Comparison of ENCODE assay signal across 8 cellular contexts in the genomic region with DNA sequence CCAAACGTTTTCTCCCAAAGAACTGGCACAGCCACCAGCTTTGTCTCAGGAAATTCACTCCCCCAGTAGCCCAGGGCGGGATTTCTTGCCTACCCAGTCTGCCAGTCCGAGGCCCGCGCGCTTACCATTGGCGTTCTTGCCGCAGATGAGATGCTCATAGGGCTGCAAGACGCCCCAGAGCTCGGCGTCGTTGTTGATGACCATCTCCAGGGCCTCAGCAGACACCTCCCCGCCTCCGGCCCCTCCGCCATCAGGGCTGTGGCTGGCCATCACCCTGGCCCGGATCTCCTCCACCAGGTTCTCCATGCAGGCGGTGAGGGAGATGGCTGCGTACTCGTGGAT. TPM values are rescaled to one million over a fixed set of nuclear protein-coding genes. Genes with fewer than 3 reads are reported as not detected.
A peak's percentile ranks its signal among the peaks of the same experiment; 100 is the strongest.
DNase-seq lines count a peak whose midpoint lies in the region; ATAC-seq and TF ChIP-seq lines count a peak whose summit lies in the region.

No MANE protein-coding gene starts in this region.

- H3K36me3 ChIP-seq in GM23248 (ENCODE audit: low read depth) (no peaks in the 10 kb centered on the region), SJSA1 (no peaks in the 10 kb centered on the region), endodermal cell (ENCODE audit: control insufficient read depth, insufficient read depth, low read length) (no peaks in the 10 kb centered on the region)

- H3K36me3 Mint-ChIP-seq in endodermal cell (ENCODE audit: low read depth), result no peaks in the 10 kb centered on the region
- peaks cover 7% of the 10 kb centered on the region for H3K36me3 Mint-ChIP-seq in natural killer cell treated with Interleukin-12 subunit alpha and Interleukin-12 subunit beta and Interleukin-15 and Interleukin-18, amount 100 ng/mL, for 72 hours

- H3K9me3 Mint-ChIP-seq in endodermal cell, result no peaks in the 10 kb centered on the region
- H3K9me3 Mint-ChIP-seq in natural killer cell treated with Interleukin-12 subunit alpha and Interleukin-12 subunit beta and Interleukin-15 and Interleukin-18, amount 100 ng/mL, for 72 hours, result no peaks in the 10 kb centered on the region

- in situ Hi-C loops in GM23248 (cut with MboI), result loop anchor here (5.0 kb wide), 1 partner anchor 179 kb away; no protein-coding TSS in a partner anchor

- H3K4me1 ChIP-seq in GM23248 (ENCODE audit: insufficient read depth) (peaks cover 17% of the 10 kb centered on the region), SJSA1 (replicated peaks) (peaks cover 26% of the 10 kb centered on the region), endodermal cell (ENCODE audit: control insufficient read depth, insufficient read depth, low read length) (no peaks in the 10 kb centered on the region)

- peaks cover 54% of the 10 kb centered on the region for H3K79me2 ChIP-seq in GM23248 (ENCODE audit: insufficient read depth)

- H3K27ac ChIP-seq in GM23248 (no peak overlapping the region), SJSA1 (no peak overlapping the region), endodermal cell (ENCODE audit: low read depth, low read length) (no peak overlapping the region)

- no peaks in the 10 kb centered on the region for H3K9me3 ChIP-seq in GM23248 (ENCODE audit: low read depth)
- no peaks in the 10 kb centered on the region for H3K9me3 ChIP-seq in SJSA1 (replicated peaks)
- H3K9me3 ChIP-seq in endodermal cell (ENCODE audit: control insufficient read depth, low read length), result no peaks in the 10 kb centered on the region

- peaks cover 28% of the 10 kb centered on the region for H3K4me1 Mint-ChIP-seq in endodermal cell
- peaks cover 30 to 38% of the 10 kb centered on the region in 2 donors for H3K4me1 Mint-ChIP-seq in natural killer cell treated with Interleukin-12 subunit alpha and Interleukin-12 subunit beta and Interleukin-15 and Interleukin-18, amount 100 ng/mL, for 72 hours (ENCODE audit: low read depth in 2 of 2)

- DNase-seq in GM23248 (peak; percentile 81), SJSA1 (ENCODE audit: low read depth in 1 of 2, low spot score in 2 of 2) (peak in 1 of 2 experiments; percentile 29), endodermal cell (peak; percentile 82), midbrain (lab: John Stamatoyannopoulos, UW) (no peak), AG08396 (ENCODE audit: low spot score) (no peak), hepatic stellate cell (ENCODE audit: low spot score) (no peak), HuH-7 (ENCODE audit: low spot score) (no peak)
- DNase-seq in natural killer cell treated with Interleukin-12 subunit alpha and Interleukin-12 subunit beta and Interleukin-15 and Interleukin-18, amount 100 ng/mL, for 72 hours (ENCODE audit: low spot score), result no peak

- H2AFZ ChIP-seq in GM23248, result peak overlapping the region; percentile 70

- H4K20me1 ChIP-seq in GM23248 (ENCODE audit: insufficient read depth), result no peaks in the 10 kb centered on the region

- H3K27ac Mint-ChIP-seq in endodermal cell, result no peak overlapping the region
- H3K27ac Mint-ChIP-seq in natural killer cell treated with Interleukin-12 subunit alpha and Interleukin-12 subunit beta and Interleukin-15 and Interleukin-18, amount 100 ng/mL, for 72 hours, result no peak overlapping the region

- 2 to 3% methylated on average over 18 to 19 of the region's 19 CpGs for WGBS in GM23248 (ENCODE audit: low coverage in 1 of 2, low lambda C conversion rate in 2 of 2, missing lambda C conversion rate in 2 of 2), 2 experiments
- 1% methylated on average over 19 of the region's 19 CpGs; no CpG with 5 or more reads in 1 of the 2 experiments for WGBS in endodermal cell (ENCODE audit: insufficient coverage in 1 of 2, insufficient read length in 1 of 2), 2 experiments

- H3F3A ChIP-seq in GM23248 (ENCODE audit: insufficient read depth), result no peaks in the 10 kb centered on the region

- ATAC-seq in natural killer cell treated with Interleukin-12 subunit alpha and Interleukin-12 subunit beta and Interleukin-15 and Interleukin-18, amount 100 ng/mL, for 72 hours, result no peak

- H3K4me2 ChIP-seq in GM23248 (ENCODE audit: unreplicated experiment), result peak overlapping the region; percentile 82

- peaks cover 36% of the 10 kb centered on the region for H3K27me3 Mint-ChIP-seq in endodermal cell (ENCODE audit: insufficient read depth)
- H3K27me3 Mint-ChIP-seq in natural killer cell treated with Interleukin-12 subunit alpha and Interleukin-12 subunit beta and Interleukin-15 and Interleukin-18, amount 100 ng/mL, for 72 hours, result peaks cover 24 to 67% of the 10 kb centered on the region in 2 donors

- H3K4me3 ChIP-seq in GM23248 (peak overlapping the region; percentile 87), SJSA1 (peak overlapping the region; percentile 40), endodermal cell (ENCODE audit: low read length) (peak overlapping the region; percentile 90)

- H3K9ac ChIP-seq in GM23248 (peak overlapping the region; percentile 75), endodermal cell (ENCODE audit: extremely low read depth, low read length, poor library complexity, severe bottlenecking) (no peak overlapping the region)

- H3K9me2 ChIP-seq in GM23248 (ENCODE audit: insufficient read depth), result no peaks in the 10 kb centered on the region

- no peak for TF ChIP-seq CTCF in endodermal cell (conservative IDR thresholded peaks at IDR 0.05)

- H3K4me3 Mint-ChIP-seq in endodermal cell, result peak overlapping the region; percentile 66
- H3K4me3 Mint-ChIP-seq in natural killer cell treated with Interleukin-12 subunit alpha and Interleukin-12 subunit beta and Interleukin-15 and Interleukin-18, amount 100 ng/mL, for 72 hours, result peak overlapping the region; percentile 82

- no peaks in the 10 kb centered on the region for H3K27me3 ChIP-seq in GM23248 (replicated peaks; ENCODE audit: insufficient read depth)
- H3K27me3 ChIP-seq in SJSA1 (replicated peaks), result 0 out of 2 replicates have a peak, but pooled peaks cover 4% of the 10 kb centered on the region
- peaks cover 19% of the 10 kb centered on the region for H3K27me3 ChIP-seq in endodermal cell (ENCODE audit: control insufficient read depth, insufficient read depth, low read length, poor library complexity, severe bottlenecking)

RNA-seq across cellular contexts. Expression of a gene that starts 1.3 kb away (rescaled TPM):
- 9.9 and 12.4 TPM in 2 replicates for total RNA-seq in GM23248 (2014; rRNA removed; shearing (Covaris generic))
- 8.4 and 8.7 TPM in 2 replicates for polyA plus RNA-seq in GM23248 (2016; fragmentation: Nextera tagmentation; extraction: Ambion mirVana)
- total RNA-seq in SJSA1 (2014; rRNA removed; shearing (Covaris generic)), result 0.09 and 0.53 TPM in 2 replicates
- total RNA-seq in endodermal cell, result 1 to 10 TPM; 2.9 to 5.2 TPM
- polyA plus RNA-seq in endodermal cell (2013, experiment 1 of 2), result 8.4 TPM
- 8.3 TPM for polyA plus RNA-seq in endodermal cell (2013, experiment 2 of 2)
- total RNA-seq in natural killer cell treated with Interleukin-12 subunit alpha and Interleukin-12 subunit beta and Interleukin-15 and Interleukin-18, amount 100 ng/mL, for 72 hours, result 10 to 100 TPM; 12.2 to 30.3 TPM

Comparison
In these comparisons a context has a peak if more than half of its experiments do, and no peak if none do; other contexts are left out.
1. DNase-seq: peak in GM23248 (single experiment) and endodermal cell (single experiment); none in natural killer cell treated with Interleukin-12 subunit alpha and Interleukin-12 subunit beta and Interleukin-15 and Interleukin-18, amount 100 ng/mL, for 72 hours (single experiment), midbrain (single experiment), AG08396 (single experiment), hepatic stellate cell (single experiment) and HuH-7 (single experiment).
2. H3K4me3 ChIP-seq: peak in every context shown above with its lines; median percentile 90 in endodermal cell; 87 in GM23248; 40 in SJSA1.